ENCODE assay signal across 27 cellular contexts in genomic region chr15:98835889-98836288, GRCh38.
"Had no signal": no experiment of that assay in that cellular context is flagged by ENCODE, and none has a peak within 500 bp of the region (broad histone marks: within the 10 kb centered on the region; RNA-seq: fewer than 3 reads in every experiment).

No MANE protein-coding gene starts in this region.

- H3K4me3 ChIP-seq: MG63, SJCRH30, SK-N-MC had no signal

- H3K27me3 ChIP-seq: MG63, SJCRH30 had no signal

- DNase-seq: activated CD4-positive, alpha-beta T cell treated with anti-CD3 and anti-CD28 coated beads, Interleukin-2, amount 10 ng/mL, durations not matched to agents 24 days and 14 days; activated CD4-positive, alpha-beta T cell treated with anti-CD3 and anti-CD28 coated beads, Interleukin-2, amount 50 U/mL, for 4 hours; activated CD8-positive, alpha-beta T cell treated with anti-CD3 and anti-CD28 coated beads, Interleukin-2, amount 10 ng/mL, durations not matched to agents 7 days and 5 days; activated gamma-delta T cell treated with Interleukin-2 at 50 U/mL for 16 hours; activated naive CD4-positive, alpha-beta T cell treated with anti-CD3 and anti-CD28 coated beads for 36 hours; activated T-cell treated with anti-CD3 and anti-CD28 coated beads, Interleukin-2, amount 50 U/mL, for 24 hours; anterior cingulate cortex; caudate nucleus; cerebellar nuclear complex; Kasumi-1; KG1; MG63; NCI-H1092; NCI-H1436 treated with DMSO at 0.1 percent for 48 hours; NCI-H1694 treated with DMSO at 0.1 percent for 48 hours; NCI-H2029; NCI-H510A; NCI-H526; NCI-H748 treated with DMSO at 0.1 percent for 48 hours; NK-92 treated with Interleukin-12 subunit alpha and Interleukin-12 subunit beta, amount 100 ng/mL, for 24 hours; Right ventricle myocardium superior; SJCRH30; T1000 had no signal

- H3K4me3 Mint-ChIP-seq: activated CD4-positive, alpha-beta T cell treated with anti-CD3 and anti-CD28 coated beads, Interleukin-2, amount 10 ng/mL, durations not matched to agents 24 days and 14 days; activated CD8-positive, alpha-beta T cell treated with anti-CD3 and anti-CD28 coated beads, Interleukin-2, amount 10 ng/mL, durations not matched to agents 7 days and 5 days; activated naive CD4-positive, alpha-beta T cell treated with anti-CD3 and anti-CD28 coated beads for 36 hours; activated T-cell treated with anti-CD3 and anti-CD28 coated beads, Interleukin-2, amount 50 U/mL, for 24 hours; activated T-helper 1 cell treated with anti-CD3 and anti-CD28 coated beads, Interleukin-12 subunit alpha, Interleukin-12 subunit beta, Interleukin-2, Interleukin-4 antibody, amounts not matched to agents 30 ng/mL and 10 ng/mL and 1 ng/mL, durations not matched to agents 14 hours and 24 hours and 36 hours; brain had no signal

- H3K27me3 Mint-ChIP-seq: activated CD4-positive, alpha-beta T cell treated with anti-CD3 and anti-CD28 coated beads, Interleukin-2, amount 10 ng/mL, durations not matched to agents 24 days and 14 days; activated T-cell treated with anti-CD3 and anti-CD28 coated beads, Interleukin-2, amount 50 U/mL, for 24 hours; brain had no signal

- H3K36me3 ChIP-seq: SJCRH30 had no signal

- ATAC-seq: activated CD8-positive, alpha-beta T cell treated with anti-CD3 and anti-CD28 coated beads, Interleukin-2, amount 10 ng/mL, durations not matched to agents 7 days and 5 days; activated naive CD4-positive, alpha-beta T cell treated with anti-CD3 and anti-CD28 coated beads, Interleukin-2, amount 50 U/mL, for 72 hours had no signal

- H3K4me1 Mint-ChIP-seq: activated CD4-positive, alpha-beta T cell treated with anti-CD3 and anti-CD28 coated beads, Interleukin-2, amount 10 ng/mL, durations not matched to agents 24 days and 14 days had no signal

- H3K27ac ChIP-seq: SJCRH30, SK-N-MC had no signal

- H3K27ac Mint-ChIP-seq: activated CD4-positive, alpha-beta T cell treated with anti-CD3 and anti-CD28 coated beads, Interleukin-2, amount 10 ng/mL, durations not matched to agents 24 days and 14 days; activated CD8-positive, alpha-beta T cell treated with anti-CD3 and anti-CD28 coated beads, Interleukin-2, amount 10 ng/mL, durations not matched to agents 7 days and 5 days; activated naive CD4-positive, alpha-beta T cell treated with anti-CD3 and anti-CD28 coated beads for 36 hours; activated naive CD4-positive, alpha-beta T cell treated with anti-CD3 and anti-CD28 coated beads, Interleukin-2, amount 50 U/mL, for 72 hours; activated T-cell treated with anti-CD3 and anti-CD28 coated beads, Interleukin-2, amount 50 U/mL, for 24 hours; activated T-helper 1 cell treated with anti-CD3 and anti-CD28 coated beads, Interleukin-12 subunit alpha, Interleukin-12 subunit beta, Interleukin-2, Interleukin-4 antibody, amounts not matched to agents 30 ng/mL and 10 ng/mL and 1 ng/mL, durations not matched to agents 14 hours and 24 hours and 36 hours; brain had no signal
